ENCODE assay signal across 28 cellular contexts in genomic region chr13:61824168-61824567, GRCh38.
"Had no signal": no experiment of that assay in that cellular context is flagged by ENCODE, and none has a peak within 500 bp of the region (broad histone marks: within the 10 kb centered on the region; RNA-seq: fewer than 3 reads in every experiment).

No MANE protein-coding gene starts in this region.

- H3K27me3 Mint-ChIP-seq: stimulated activated memory B cell treated with anti-CD40 and anti-IgM and Interleukin-4, amounts not matched to agents 10 μg/mL and 1 μg/mL and 100 μg/mL, for 72 hours; stimulated activated naive B cell treated with anti-CD40 and anti-IgM and Interleukin-4, amounts not matched to agents 10 μg/mL and 1 μg/mL and 100 μg/mL, for 72 hours; stimulated activated naive CD8-positive, alpha-beta T cell treated with anti-CD3 and anti-CD28 coated beads, Interleukin-15, amount 100 ng/mL, for 72 hours; stimulated activated naive CD8-positive, alpha-beta T cell treated with anti-CD3 and anti-CD28 coated beads, Interleukin-15, Interleukin-2, amounts not matched to agents 100 ng/mL and 50 ng/mL, for 24 hours; type B pancreatic cell had no signal

- ATAC-seq: stimulated activated effector memory CD8-positive, alpha-beta T cell treated with anti-CD3 and anti-CD28 coated beads, Interleukin-12 subunit alpha, Interleukin-12 subunit beta, amount 100 ng/mL, for 72 hours; stimulated activated memory B cell treated with anti-CD40 and anti-IgM and Interleukin-4, amounts not matched to agents 10 μg/mL and 1 μg/mL and 100 μg/mL, for 72 hours; stimulated activated naive B cell treated with anti-CD40 and anti-IgM and Interleukin-4, amounts not matched to agents 10 μg/mL and 1 μg/mL and 100 μg/mL, for 72 hours; stimulated activated naive CD8-positive, alpha-beta T cell treated with anti-CD3 and anti-CD28 coated beads, Interleukin-15, amount 100 ng/mL, for 72 hours; stimulated activated naive CD8-positive, alpha-beta T cell treated with anti-CD3 and anti-CD28 coated beads, Interleukin-15, Interleukin-2, amounts not matched to agents 100 U/mL and 50 U/mL, for 24 hours; upper lobe of right lung had no signal

- H3K27ac Mint-ChIP-seq: stimulated activated effector memory CD8-positive, alpha-beta T cell treated with anti-CD3 and anti-CD28 coated beads, Interleukin-12 subunit alpha, Interleukin-12 subunit beta, amount 100 ng/mL, for 72 hours; stimulated activated memory B cell treated with anti-CD40 and anti-IgM and Interleukin-4, amounts not matched to agents 10 μg/mL and 1 μg/mL and 100 μg/mL, for 72 hours; stimulated activated naive B cell treated with anti-CD40 and anti-IgM and Interleukin-4, amounts not matched to agents 10 μg/mL and 1 μg/mL and 100 μg/mL, for 72 hours; stimulated activated naive CD8-positive, alpha-beta T cell treated with anti-CD3 and anti-CD28 coated beads, Interleukin-15, amount 100 ng/mL, for 72 hours; stimulated activated naive CD8-positive, alpha-beta T cell treated with anti-CD3 and anti-CD28 coated beads, Interleukin-15, Interleukin-2, amounts not matched to agents 100 ng/mL and 50 ng/mL, for 24 hours; type B pancreatic cell had no signal

- H3K36me3 Mint-ChIP-seq: stimulated activated effector memory CD8-positive, alpha-beta T cell treated with anti-CD3 and anti-CD28 coated beads, Interleukin-12 subunit alpha, Interleukin-12 subunit beta, amount 100 ng/mL, for 72 hours; stimulated activated memory B cell treated with anti-CD40 and anti-IgM and Interleukin-4, amounts not matched to agents 10 μg/mL and 1 μg/mL and 100 μg/mL, for 72 hours; stimulated activated naive B cell treated with anti-CD40 and anti-IgM and Interleukin-4, amounts not matched to agents 10 μg/mL and 1 μg/mL and 100 μg/mL, for 72 hours; type B pancreatic cell had no signal

- H3K4me3 ChIP-seq: stomach, suprapubic skin, testis, thoracic aorta, thyroid gland, tibial artery, tibial nerve, transverse colon, upper lobe of left lung, upper lobe of right lung, uterus, vagina had no signal

- DNase-seq: stimulated activated CD4-positive, alpha-beta T cell treated with anti-CD3 and anti-CD28 coated beads, Interleukin-2, amount 100 ng/mL, for 48 hours; stimulated activated CD4-positive, alpha-beta T cell treated with anti-CD3 and anti-CD28 coated beads, Interleukin-4, amount 100 ng/mL, for 1 hour; stimulated activated CD4-positive, alpha-beta T cell treated with anti-CD3 and anti-CD28 coated beads, Interleukin-4, amount 100 ng/mL, for 24 hours; stimulated activated CD4-positive, alpha-beta T cell treated with anti-CD3 and anti-CD28 coated beads, Interleukin-4, amount 100 ng/mL, for 4 hours; stimulated activated CD8-positive, alpha-beta memory T cell treated with anti-CD3 and anti-CD28 coated beads, Interleukin-4, amount 100 ng/mL, for 48 hours; stimulated activated naive B cell treated with anti-CD40 and anti-IgM and Interleukin-4, amounts not matched to agents 10 μg/mL and 1 μg/mL and 100 μg/mL, for 72 hours; stimulated activated naive CD4-positive, alpha-beta T cell; stimulated activated naive CD4-positive, alpha-beta T cell treated with Interleukin-2 at 50 U/mL for 16 hours; stimulated activated naive CD8-positive, alpha-beta T cell treated with anti-CD3 and anti-CD28 coated beads, Interleukin-15, amount 100 ng/mL, for 72 hours; stimulated activated naive CD8-positive, alpha-beta T cell treated with anti-CD3 and anti-CD28 coated beads, Interleukin-15, Interleukin-2, amounts not matched to agents 100 U/mL and 50 U/mL, for 24 hours; stomach; substantia nigra; testis; thyroid gland; tibial artery; transverse colon; trophoblast cell; upper lobe of left lung; upper lobe of right lung; uterus had no signal

- H3K36me3 ChIP-seq: stomach, suprapubic skin, thoracic aorta, thyroid gland, tibial artery, tibial nerve, transverse colon, upper lobe of left lung, upper lobe of right lung, uterus, vagina had no signal

- H3K9me3 Mint-ChIP-seq: type B pancreatic cell had no signal

- H3K4me3 Mint-ChIP-seq: stimulated activated effector memory CD8-positive, alpha-beta T cell treated with anti-CD3 and anti-CD28 coated beads, Interleukin-12 subunit alpha, Interleukin-12 subunit beta, amount 100 ng/mL, for 72 hours; stimulated activated memory B cell treated with anti-CD40 and anti-IgM and Interleukin-4, amounts not matched to agents 10 μg/mL and 1 μg/mL and 100 μg/mL, for 72 hours; stimulated activated naive B cell treated with anti-CD40 and anti-IgM and Interleukin-4, amounts not matched to agents 10 μg/mL and 1 μg/mL and 100 μg/mL, for 72 hours; stimulated activated naive CD8-positive, alpha-beta T cell treated with anti-CD3 and anti-CD28 coated beads, Interleukin-15, amount 100 ng/mL, for 72 hours; stimulated activated naive CD8-positive, alpha-beta T cell treated with anti-CD3 and anti-CD28 coated beads, Interleukin-15, Interleukin-2, amounts not matched to agents 100 ng/mL and 50 ng/mL, for 24 hours; type B pancreatic cell had no signal

- H3K4me1 Mint-ChIP-seq: stimulated activated effector memory CD8-positive, alpha-beta T cell treated with anti-CD3 and anti-CD28 coated beads, Interleukin-12 subunit alpha, Interleukin-12 subunit beta, amount 100 ng/mL, for 72 hours; stimulated activated memory B cell treated with anti-CD40 and anti-IgM and Interleukin-4, amounts not matched to agents 10 μg/mL and 1 μg/mL and 100 μg/mL, for 72 hours; stimulated activated naive B cell treated with anti-CD40 and anti-IgM and Interleukin-4, amounts not matched to agents 10 μg/mL and 1 μg/mL and 100 μg/mL, for 72 hours; stimulated activated naive CD8-positive, alpha-beta T cell treated with anti-CD3 and anti-CD28 coated beads, Interleukin-15, amount 100 ng/mL, for 72 hours had no signal

- H3K9me3 ChIP-seq: suprapubic skin, testis, thoracic aorta, thyroid gland, tibial artery, tibial nerve, upper lobe of left lung, upper lobe of right lung, uterus, vagina had no signal

- H3K4me1 ChIP-seq: stomach, suprapubic skin, testis, thyroid gland, tibial artery, tibial nerve, transverse colon, upper lobe of left lung, upper lobe of right lung, uterus, vagina had no signal

- H3K27me3 ChIP-seq: stomach, suprapubic skin, testis, thyroid gland, tibial artery, tibial nerve, transverse colon, upper lobe of left lung, upper lobe of right lung, uterus, vagina had no signal
